Comparison of ENCODE assay signal across 8 cellular contexts in the genomic region with DNA sequence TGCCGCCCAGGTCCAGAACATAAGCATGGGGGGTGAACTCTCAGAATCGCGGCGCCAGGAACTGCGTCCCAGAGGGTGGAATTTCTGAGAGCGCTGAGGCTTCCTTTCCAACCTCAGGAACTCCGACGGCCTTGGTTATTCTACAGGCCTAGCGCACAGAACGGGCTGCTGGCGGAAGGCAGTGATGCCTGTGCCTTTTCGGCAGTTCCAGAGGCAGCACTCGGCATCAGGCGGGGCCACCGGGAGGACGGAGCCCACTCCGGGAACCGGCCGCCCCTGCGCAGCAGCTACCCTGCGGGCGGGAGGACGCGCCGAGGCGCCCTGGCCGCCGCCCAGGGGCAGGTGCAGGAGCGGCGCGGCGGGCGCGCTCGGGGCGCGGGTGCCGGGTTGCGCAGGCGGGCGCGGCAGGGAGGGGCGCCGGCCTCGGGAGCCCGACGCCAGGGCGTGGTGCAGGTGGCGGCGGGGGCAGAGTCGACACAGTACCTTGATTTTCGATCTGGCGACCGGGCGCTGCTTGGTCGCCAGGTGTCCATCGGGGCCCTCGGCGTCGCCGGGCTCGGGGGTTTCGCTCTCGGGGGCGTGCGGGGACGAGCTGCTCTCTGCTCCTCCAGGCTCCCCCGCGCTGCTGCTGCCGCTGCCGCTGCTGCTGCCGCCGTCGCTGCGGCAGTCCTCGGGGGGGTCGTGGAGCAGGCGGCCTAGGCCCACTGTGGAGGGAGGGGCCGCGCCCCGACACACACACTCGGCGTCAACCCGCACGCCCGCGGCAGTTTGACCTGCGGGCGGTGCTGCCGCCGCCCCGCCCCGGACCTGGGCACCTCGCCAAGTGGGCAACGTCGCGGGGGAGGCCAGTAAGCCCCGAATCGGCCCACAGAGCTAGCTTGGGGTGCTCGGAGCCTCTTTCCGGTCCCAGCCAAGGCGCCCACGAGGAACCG. TPM values are rescaled to one million over a fixed set of nuclear protein-coding genes. Genes with fewer than 3 reads are reported as not detected.
DNase-seq lines count a peak whose midpoint lies in the region; ATAC-seq and TF ChIP-seq lines count a peak whose summit lies in the region.

No MANE protein-coding gene starts in this region.

- no peaks in the 10 kb centered on the region for H3K9me3 ChIP-seq in NT2/D1 (ENCODE audit: insufficient read depth, low read length)
- H3K9me3 ChIP-seq in endodermal cell (ENCODE audit: control insufficient read depth, low read length), result no peaks in the 10 kb centered on the region
- H3K9me3 ChIP-seq in neural cell (ENCODE audit: low read length), result no peaks in the 10 kb centered on the region

- H3K27me3 Mint-ChIP-seq in activated CD4-positive, alpha-beta T cell treated with anti-CD3 and anti-CD28 coated beads for 36 hours, result peaks cover 54% of the 10 kb centered on the region
- peaks cover 35% of the 10 kb centered on the region for H3K27me3 Mint-ChIP-seq in endodermal cell (ENCODE audit: insufficient read depth)

- intact Hi-C loops in activated CD4-positive, alpha-beta T cell treated with anti-CD3 and anti-CD28 coated beads for 36 hours (cut with DNase I, micrococcal nuclease), result loop anchor here (2.0 to 10.0 kb wide), 2 partner anchors 220 to 228 kb away; a partner anchor contains a TSS

- H3K4me1 Mint-ChIP-seq in activated CD4-positive, alpha-beta T cell treated with anti-CD3 and anti-CD28 coated beads for 36 hours, result peaks cover 8% of the 10 kb centered on the region
- peaks cover 24% of the 10 kb centered on the region for H3K4me1 Mint-ChIP-seq in endodermal cell

- H3K36me3 ChIP-seq in NT2/D1 (ENCODE audit: insufficient read depth, insufficient read length, low read length) (no peaks in the 10 kb centered on the region), endodermal cell (ENCODE audit: control insufficient read depth, insufficient read depth, low read length) (no peaks in the 10 kb centered on the region), neural cell (ENCODE audit: insufficient read depth, low read length) (no peaks in the 10 kb centered on the region)

- no peak overlapping the region for H3K27ac ChIP-seq in endodermal cell (ENCODE audit: low read depth, low read length)
- H3K27ac ChIP-seq in neural cell (ENCODE audit: low read length), result no peak overlapping the region

- peak overlapping the region; percentile 44 for H3K4me3 Mint-ChIP-seq in activated CD4-positive, alpha-beta T cell treated with anti-CD3 and anti-CD28 coated beads for 36 hours
- peak overlapping the region; percentile 61 for H3K4me3 Mint-ChIP-seq in endodermal cell

- CTCF ChIA-PET in activated CD4-positive, alpha-beta T cell treated with anti-CD3 and anti-CD28 coated beads for 36 hours (lab: Charles Lee), result no interaction called here

- WGBS in endodermal cell (ENCODE audit: insufficient coverage in 1 of 2, insufficient read length in 1 of 2), 2 experiments, result 3 to 4% methylated on average over 53 to 104 of the region's 104 CpGs

- no peak overlapping the region for H3K4me2 ChIP-seq in neural cell (ENCODE audit: low read length)

- H3K27me3 ChIP-seq in NT2/D1 (ENCODE audit: insufficient read depth, insufficient read length) (peaks cover 75% of the 10 kb centered on the region), endodermal cell (ENCODE audit: control insufficient read depth, insufficient read depth, low read length, poor library complexity, severe bottlenecking) (peaks cover 75% of the 10 kb centered on the region), neural cell (ENCODE audit: insufficient read depth, low read depth, low read length) (peaks cover 78% of the 10 kb centered on the region)

- H3F3A ChIP-seq in neural cell (ENCODE audit: insufficient read depth, low read length, poor library complexity, severe bottlenecking), result no peaks in the 10 kb centered on the region

- no peaks in the 10 kb centered on the region for H3K36me3 Mint-ChIP-seq in activated CD4-positive, alpha-beta T cell treated with anti-CD3 and anti-CD28 coated beads for 36 hours (ENCODE audit: low read depth)
- peaks cover 13% of the 10 kb centered on the region for H3K36me3 Mint-ChIP-seq in endodermal cell (ENCODE audit: low read depth)

- POLR2A ChIA-PET in activated CD4-positive, alpha-beta T cell treated with anti-CD3 and anti-CD28 coated beads for 36 hours (lab: Charles Lee), result interaction anchor here (0.6 kb wide), 1 partner anchor 14 kb away, joined by 8 read pairs; no protein-coding TSS in a partner anchor

- DNase-seq in activated CD4-positive, alpha-beta T cell treated with anti-CD3 and anti-CD28 coated beads for 36 hours, result peak; percentile 28
- DNase-seq in activated CD4-positive, alpha-beta T cell treated with anti-CD3 and anti-CD28 coated beads for 1 hour, result no peak
- DNase-seq in NT2/D1 (ENCODE audit: low read depth, low spot score), result no peak
- peak; percentile 79 for DNase-seq in endodermal cell
- DNase-seq in midbrain (lab: John Stamatoyannopoulos, UW), result no peak

- H3K4me1 ChIP-seq in NT2/D1 (ENCODE audit: insufficient read depth, insufficient read length) (peaks cover 8% of the 10 kb centered on the region), endodermal cell (ENCODE audit: control insufficient read depth, insufficient read depth, low read length) (peaks cover 4% of the 10 kb centered on the region)

- TF ChIP-seq RAD21 in neural cell (conservative IDR thresholded peaks at IDR 0.05), result no peak

- H3K9ac ChIP-seq in NT2/D1 (ENCODE audit: insufficient read length, low read depth) (peak overlapping the region; percentile 42), endodermal cell (ENCODE audit: extremely low read depth, low read length, poor library complexity, severe bottlenecking) (no peak overlapping the region), neural cell (ENCODE audit: low read length) (peak overlapping the region; percentile 38)

- peak; percentile 80 for ATAC-seq in activated CD4-positive, alpha-beta T cell treated with anti-CD3 and anti-CD28 coated beads for 36 hours
- no peak for ATAC-seq in GM21576 (IDR thresholded peaks at IDR 0.05; ENCODE audit: unreplicated experiment)
- ATAC-seq in HG02970 (IDR thresholded peaks at IDR 0.05; ENCODE audit: low FRiP score, unreplicated experiment), result no peak

- H3K79me2 ChIP-seq in neural cell (replicated peaks; ENCODE audit: insufficient read depth, low read length), result no peaks in the 10 kb centered on the region

- TF ChIP-seq CTCF in endodermal cell (conservative IDR thresholded peaks at IDR 0.05) (no peak), neural cell (IDR thresholded peaks at IDR 0.05; ENCODE audit: poor library complexity, severe bottlenecking) (no peak)

- H3K9me3 Mint-ChIP-seq in activated CD4-positive, alpha-beta T cell treated with anti-CD3 and anti-CD28 coated beads for 36 hours (ENCODE audit: low read depth), result no peaks in the 10 kb centered on the region
- H3K9me3 Mint-ChIP-seq in endodermal cell, result no peaks in the 10 kb centered on the region

- no peaks in the 10 kb centered on the region for H3K9me2 ChIP-seq in neural cell (ENCODE audit: insufficient read depth, low read length)

- H3K4me3 ChIP-seq in NT2/D1 (ENCODE audit: insufficient read length, low read depth), result peak overlapping the region; percentile 46
- H3K4me3 ChIP-seq in endodermal cell (ENCODE audit: low read length), result peak overlapping the region; percentile 79
- H3K4me3 ChIP-seq in neural cell (ENCODE audit: low read length), result peak overlapping the region; percentile 70

- H3K27ac Mint-ChIP-seq in activated CD4-positive, alpha-beta T cell treated with anti-CD3 and anti-CD28 coated beads for 36 hours, result no peak overlapping the region
- H3K27ac Mint-ChIP-seq in endodermal cell, result no peak overlapping the region

- H4K20me1 ChIP-seq in neural cell (ENCODE audit: insufficient read depth), result no peaks in the 10 kb centered on the region

- H2AFZ ChIP-seq in neural cell (ENCODE audit: low read depth, low read length), result no peak overlapping the region

- TF ChIP-seq EP300 in neural cell (conservative IDR thresholded peaks at IDR 0.05; ENCODE audit: poor library complexity, severe bottlenecking), result no peak

TF ChIP-seq in neural cell, 6 proteins besides CTCF, POLR2A, EP300 and RAD21:
- TF ChIP-seq POLR2AphosphoS5 (IDR thresholded peaks at IDR 0.05) (no peak), TAF1 (IDR thresholded peaks at IDR 0.05; ENCODE audit: low read depth) (no peak), EZH2 (IDR thresholded peaks at IDR 0.05; ENCODE audit: borderline replicate concordance, insufficient read depth, low read length, poor library complexity, severe bottlenecking) (no peak)
- TF ChIP-seq, protein P1, sequence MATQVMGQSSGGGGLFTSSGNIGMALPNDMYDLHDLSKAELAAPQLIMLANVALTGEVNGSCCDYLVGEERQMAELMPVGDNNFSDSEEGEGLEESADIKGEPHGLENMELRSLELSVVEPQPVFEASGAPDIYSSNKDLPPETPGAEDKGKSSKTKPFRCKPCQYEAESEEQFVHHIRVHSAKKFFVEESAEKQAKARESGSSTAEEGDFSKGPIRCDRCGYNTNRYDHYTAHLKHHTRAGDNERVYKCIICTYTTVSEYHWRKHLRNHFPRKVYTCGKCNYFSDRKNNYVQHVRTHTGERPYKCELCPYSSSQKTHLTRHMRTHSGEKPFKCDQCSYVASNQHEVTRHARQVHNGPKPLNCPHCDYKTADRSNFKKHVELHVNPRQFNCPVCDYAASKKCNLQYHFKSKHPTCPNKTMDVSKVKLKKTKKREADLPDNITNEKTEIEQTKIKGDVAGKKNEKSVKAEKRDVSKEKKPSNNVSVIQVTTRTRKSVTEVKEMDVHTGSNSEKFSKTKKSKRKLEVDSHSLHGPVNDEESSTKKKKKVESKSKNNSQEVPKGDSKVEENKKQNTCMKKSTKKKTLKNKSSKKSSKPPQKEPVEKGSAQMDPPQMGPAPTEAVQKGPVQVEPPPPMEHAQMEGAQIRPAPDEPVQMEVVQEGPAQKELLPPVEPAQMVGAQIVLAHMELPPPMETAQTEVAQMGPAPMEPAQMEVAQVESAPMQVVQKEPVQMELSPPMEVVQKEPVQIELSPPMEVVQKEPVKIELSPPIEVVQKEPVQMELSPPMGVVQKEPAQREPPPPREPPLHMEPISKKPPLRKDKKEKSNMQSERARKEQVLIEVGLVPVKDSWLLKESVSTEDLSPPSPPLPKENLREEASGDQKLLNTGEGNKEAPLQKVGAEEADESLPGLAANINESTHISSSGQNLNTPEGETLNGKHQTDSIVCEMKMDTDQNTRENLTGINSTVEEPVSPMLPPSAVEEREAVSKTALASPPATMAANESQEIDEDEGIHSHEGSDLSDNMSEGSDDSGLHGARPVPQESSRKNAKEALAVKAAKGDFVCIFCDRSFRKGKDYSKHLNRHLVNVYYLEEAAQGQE (IDR thresholded peaks at IDR 0.05; ENCODE audit: borderline replicate concordance), result no peak

RNA-seq across cellular contexts. Expression of a gene that starts 1.3 kb away (rescaled TPM):
- total RNA-seq in activated CD4-positive, alpha-beta T cell treated with anti-CD3 and anti-CD28 coated beads for 36 hours, result not detected
- total RNA-seq in endodermal cell, result 10 to 100 TPM; 15.3 to 17.0 TPM
- polyA plus RNA-seq in endodermal cell (2013, experiment 1 of 2), result 0.96 TPM
- polyA plus RNA-seq in endodermal cell (2013, experiment 2 of 2), result 1.2 TPM
- polyA plus RNA-seq in neural cell, result not detected in 2 replicates
- polyA minus RNA-seq in neural cell, result not detected in 2 replicates

Comparison
In these comparisons a context has a peak if more than half of its experiments do, and no peak if none do; other contexts are left out.
1. DNase-seq: peak in activated CD4-positive, alpha-beta T cell treated with anti-CD3 and anti-CD28 coated beads for 36 hours (single experiment) and endodermal cell (single experiment); none in activated CD4-positive, alpha-beta T cell treated with anti-CD3 and anti-CD28 coated beads for 1 hour (single experiment), NT2/D1 (single experiment) and midbrain (single experiment).
2. RNA of a gene that starts 1.3 kb away (total RNA-seq): 15.3 to 17.0 TPM in endodermal cell; not detected in activated CD4-positive, alpha-beta T cell treated with anti-CD3 and anti-CD28 coated beads for 36 hours; every median in the first group is over 10 times any median in the second.
3. Peak in every context shown above with its lines, with median percentiles within 50 percentile points of each other: H3K4me3 ChIP-seq.